Comparison of ENCODE assay signal across 19 cellular contexts in the genomic region with DNA sequence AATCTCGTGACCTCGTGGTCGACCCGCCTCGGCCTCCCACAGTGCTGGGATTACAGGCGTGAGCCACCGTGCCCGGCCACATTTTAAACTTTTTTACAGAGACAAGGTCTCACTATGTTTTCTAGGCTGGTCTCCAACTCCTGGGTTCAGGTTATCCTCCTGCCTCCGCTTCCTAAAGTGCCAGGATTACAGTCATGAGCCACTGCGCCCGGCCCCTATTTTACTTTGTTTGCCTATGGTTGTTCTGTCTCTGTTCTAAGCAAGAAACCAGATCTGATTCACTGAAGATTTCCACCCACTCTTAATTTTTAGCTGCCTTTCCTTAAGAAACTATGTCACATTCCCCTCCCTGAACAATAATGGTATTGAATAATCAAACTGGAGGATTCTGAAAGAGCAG. TPM values are rescaled to one million over a fixed set of nuclear protein-coding genes. Genes with fewer than 3 reads are reported as not detected.
A peak's percentile ranks its signal among the peaks of the same experiment; 100 is the strongest.
DNase-seq lines count a peak whose midpoint lies in the region; ATAC-seq and TF ChIP-seq lines count a peak whose summit lies in the region.
"Had no signal": no experiment of that assay in that cellular context is flagged by ENCODE, and none has a peak within 500 bp of the region (broad histone marks: within the 10 kb centered on the region; RNA-seq: fewer than 3 reads in every experiment).

No MANE protein-coding gene starts in this region.

- peaks cover 4% of the 10 kb centered on the region; the same call in 1 of the 2 replicates for H3F3A ChIP-seq in GM23338 (replicated peaks; ENCODE audit: low read depth)

- no peaks in the 10 kb centered on the region for H3K9me2 ChIP-seq in GM23338 (ENCODE audit: insufficient read depth)

- H3K9me3 Mint-ChIP-seq in activated CD4-positive, alpha-beta memory T cell treated with anti-CD3 and anti-CD28 coated beads, Interleukin-2, amount 10 ng/mL, durations not matched to agents 7 days and 5 days, result no peaks in the 10 kb centered on the region
- no peaks in the 10 kb centered on the region for H3K9me3 Mint-ChIP-seq in activated CD4-positive, alpha-beta memory T cell treated with anti-CD3 and anti-CD28 coated beads for 36 hours
- H3K9me3 Mint-ChIP-seq in GM23338 (no peaks in the 10 kb centered on the region), progenitor cell of endocrine pancreas (ENCODE audit: low read depth) (no peaks in the 10 kb centered on the region)
- no peaks in the 10 kb centered on the region for H3K9me3 Mint-ChIP-seq in stimulated activated memory B cell treated with anti-CD40 and anti-IgM and Interleukin-4, amounts not matched to agents 10 μg/mL and 1 μg/mL and 100 μg/mL, for 72 hours
- H3K9me3 Mint-ChIP-seq: CD8-positive, alpha-beta memory T cell had no signal

- CTCF ChIA-PET in activated CD4-positive, alpha-beta memory T cell treated with anti-CD3 and anti-CD28 coated beads, Interleukin-2, amount 10 ng/mL, durations not matched to agents 7 days and 5 days (lab: Charles Lee), result no interaction called here
- CTCF ChIA-PET in activated CD4-positive, alpha-beta memory T cell treated with anti-CD3 and anti-CD28 coated beads for 36 hours (lab: Charles Lee), result no interaction called here

- H3K79me2 ChIP-seq in GM23338 (replicated peaks; ENCODE audit: insufficient read depth), result peaks cover 73% of the 10 kb centered on the region

- H4K20me1 ChIP-seq in GM23338 (replicated peaks; ENCODE audit: insufficient read depth), result peaks cover 30% of the 10 kb centered on the region

- no peaks in the 10 kb centered on the region for H3K9me3 ChIP-seq in esophagus squamous epithelium
- H3K9me3 ChIP-seq: SJSA1 had no signal

- intact Hi-C loops in activated CD4-positive, alpha-beta memory T cell treated with anti-CD3 and anti-CD28 coated beads for 36 hours (cut with micrococcal nuclease), result no loop called here
- intact Hi-C loops in esophagus squamous epithelium (cut with DNase I), result no loop called here

- WGBS in esophagus squamous epithelium, 2 donors, result 91 to 95% methylated on average over 11 of the region's 11 CpGs

- H3K4me3 ChIP-seq in GM23338, result no peak overlapping the region
- H3K4me3 ChIP-seq in esophagus squamous epithelium, result no peak overlapping the region
- H3K4me3 ChIP-seq: SJSA1 had no signal

- POLR2A ChIA-PET in activated CD4-positive, alpha-beta memory T cell treated with anti-CD3 and anti-CD28 coated beads, Interleukin-2, amount 10 ng/mL, durations not matched to agents 7 days and 5 days (lab: Charles Lee), result no interaction called here
- POLR2A ChIA-PET in activated CD4-positive, alpha-beta memory T cell treated with anti-CD3 and anti-CD28 coated beads for 36 hours (lab: Charles Lee), result no interaction called here

- H2AFZ ChIP-seq in GM23338, result no peak overlapping the region

- no peaks in the 10 kb centered on the region for H3K4me1 Mint-ChIP-seq in activated CD4-positive, alpha-beta memory T cell treated with anti-CD3 and anti-CD28 coated beads, Interleukin-2, amount 10 ng/mL, durations not matched to agents 7 days and 5 days
- no peaks in the 10 kb centered on the region for H3K4me1 Mint-ChIP-seq in activated CD4-positive, alpha-beta memory T cell treated with anti-CD3 and anti-CD28 coated beads for 36 hours (ENCODE audit: low read depth)
- H3K4me1 Mint-ChIP-seq in GM23338 (peaks cover 5% of the 10 kb centered on the region; the same call in 2 of the 3 replicates), progenitor cell of endocrine pancreas (ENCODE audit: low read depth) (no peaks in the 10 kb centered on the region)
- no peaks in the 10 kb centered on the region for H3K4me1 Mint-ChIP-seq in stimulated activated memory B cell treated with anti-CD40 and anti-IgM and Interleukin-4, amounts not matched to agents 10 μg/mL and 1 μg/mL and 100 μg/mL, for 72 hours

- H3K27ac ChIP-seq in GM23338 (ENCODE audit: low read depth), result peak overlapping the region; percentile 46; the same call in 1 of the 2 replicates
- no peak overlapping the region for H3K27ac ChIP-seq in esophagus squamous epithelium
- H3K27ac ChIP-seq: C4-2B, SJSA1 had no signal

- H3K27me3 ChIP-seq in GM23338 (ENCODE audit: insufficient read depth) (no peaks in the 10 kb centered on the region), esophagus squamous epithelium (no peaks in the 10 kb centered on the region)
- H3K27me3 ChIP-seq: SJSA1 had no signal

- H3K4me3 Mint-ChIP-seq in activated CD4-positive, alpha-beta memory T cell treated with anti-CD3 and anti-CD28 coated beads, Interleukin-2, amount 10 ng/mL, durations not matched to agents 7 days and 5 days, result no peak overlapping the region
- no peak overlapping the region for H3K4me3 Mint-ChIP-seq in activated CD4-positive, alpha-beta memory T cell treated with anti-CD3 and anti-CD28 coated beads for 36 hours
- H3K4me3 Mint-ChIP-seq in GM23338 (no peak overlapping the region), progenitor cell of endocrine pancreas (ENCODE audit: low read depth) (no peak overlapping the region)
- H3K4me3 Mint-ChIP-seq in stimulated activated memory B cell treated with anti-CD40 and anti-IgM and Interleukin-4, amounts not matched to agents 10 μg/mL and 1 μg/mL and 100 μg/mL, for 72 hours, result no peak overlapping the region
- H3K4me3 Mint-ChIP-seq: CD8-positive, alpha-beta memory T cell had no signal

- H3K4me1 ChIP-seq in GM23338 (ENCODE audit: insufficient read depth) (peaks cover 4% of the 10 kb centered on the region; the same call in 1 of the 2 replicates), esophagus squamous epithelium (no peaks in the 10 kb centered on the region)
- H3K4me1 ChIP-seq: SJSA1 had no signal

- peak overlapping the region; percentile 24 for H3K27ac Mint-ChIP-seq in activated CD4-positive, alpha-beta memory T cell treated with anti-CD3 and anti-CD28 coated beads, Interleukin-2, amount 10 ng/mL, durations not matched to agents 7 days and 5 days
- no peak overlapping the region for H3K27ac Mint-ChIP-seq in activated CD4-positive, alpha-beta memory T cell treated with anti-CD3 and anti-CD28 coated beads for 36 hours
- H3K27ac Mint-ChIP-seq in GM23338 (no peak overlapping the region), progenitor cell of endocrine pancreas (peak overlapping the region; percentile 41)
- H3K27ac Mint-ChIP-seq in stimulated activated memory B cell treated with anti-CD40 and anti-IgM and Interleukin-4, amounts not matched to agents 10 μg/mL and 1 μg/mL and 100 μg/mL, for 72 hours, result no peak overlapping the region
- H3K27ac Mint-ChIP-seq: CD8-positive, alpha-beta memory T cell had no signal

- DNase-seq in activated CD4-positive, alpha-beta memory T cell treated with anti-CD3 and anti-CD28 coated beads, Interleukin-2, amount 10 ng/mL, durations not matched to agents 7 days and 5 days, result no peak
- no peak for DNase-seq in activated CD4-positive, alpha-beta memory T cell treated with anti-CD3 and anti-CD28 coated beads for 36 hours
- no peak for DNase-seq in GM23338 (ENCODE audit: low spot score)
- DNase-seq in astrocyte of the hippocampus (ENCODE audit: low read depth, low spot score), result peak; percentile 4
- no peak for DNase-seq in progenitor cell of endocrine pancreas (ENCODE audit: low spot score, unreplicated experiment)
- DNase-seq in esophagus squamous epithelium (lab: John Stamatoyannopoulos, UW), result no peak
- DNase-seq: CD8-positive, alpha-beta memory T cell; GDM1; Karpas-422; NCI-H1694; NCI-H2081; NCI-H2171; NCI-H345; NCI-H524; OCI-M1 had no signal

- no peak overlapping the region for H3K4me2 ChIP-seq in GM23338

- TF ChIP-seq POLR2A in esophagus squamous epithelium (IDR thresholded peaks at IDR 0.05), result no peak

- ATAC-seq in GM23338, result no peak
- no peak for ATAC-seq in stimulated activated memory B cell treated with anti-CD40 and anti-IgM and Interleukin-4, amounts not matched to agents 10 μg/mL and 1 μg/mL and 100 μg/mL, for 72 hours
- ATAC-seq: Right ventricle myocardium inferior had no signal

- H3K36me3 ChIP-seq in GM23338 (ENCODE audit: insufficient read depth) (peaks cover 48% of the 10 kb centered on the region), esophagus squamous epithelium (peaks cover 6 to 96% (median 8%) of the 10 kb centered on the region in 3 donors)

- no peak for TF ChIP-seq CTCF in GM23338 (conservative IDR thresholded peaks at IDR 0.05; ENCODE audit: low read depth in 2 of 2)
- no peak for TF ChIP-seq CTCF in progenitor cell of endocrine pancreas (IDR thresholded peaks at IDR 0.05; ENCODE audit: unreplicated experiment)
- TF ChIP-seq CTCF in esophagus squamous epithelium (IDR thresholded peaks at IDR 0.05), result no peak

- no peaks in the 10 kb centered on the region for H3K27me3 Mint-ChIP-seq in activated CD4-positive, alpha-beta memory T cell treated with anti-CD3 and anti-CD28 coated beads, Interleukin-2, amount 10 ng/mL, durations not matched to agents 7 days and 5 days
- no peaks in the 10 kb centered on the region for H3K27me3 Mint-ChIP-seq in activated CD4-positive, alpha-beta memory T cell treated with anti-CD3 and anti-CD28 coated beads for 36 hours
- H3K27me3 Mint-ChIP-seq in GM23338 (ENCODE audit: insufficient read depth, low read depth, poor library complexity) (peaks cover 3% of the 10 kb centered on the region), progenitor cell of endocrine pancreas (no peaks in the 10 kb centered on the region)
- no peaks in the 10 kb centered on the region for H3K27me3 Mint-ChIP-seq in stimulated activated memory B cell treated with anti-CD40 and anti-IgM and Interleukin-4, amounts not matched to agents 10 μg/mL and 1 μg/mL and 100 μg/mL, for 72 hours
- H3K27me3 Mint-ChIP-seq: CD8-positive, alpha-beta memory T cell had no signal

- peaks cover 51% of the 10 kb centered on the region for H3K36me3 Mint-ChIP-seq in activated CD4-positive, alpha-beta memory T cell treated with anti-CD3 and anti-CD28 coated beads, Interleukin-2, amount 10 ng/mL, durations not matched to agents 7 days and 5 days (ENCODE audit: low read depth)
- H3K36me3 Mint-ChIP-seq in activated CD4-positive, alpha-beta memory T cell treated with anti-CD3 and anti-CD28 coated beads for 36 hours, result peaks cover 38% of the 10 kb centered on the region
- H3K36me3 Mint-ChIP-seq in GM23338 (ENCODE audit: low read depth) (peaks cover 78% of the 10 kb centered on the region), progenitor cell of endocrine pancreas (ENCODE audit: insufficient read depth) (peaks cover 34% of the 10 kb centered on the region)
- peaks cover 46% of the 10 kb centered on the region for H3K36me3 Mint-ChIP-seq in stimulated activated memory B cell treated with anti-CD40 and anti-IgM and Interleukin-4, amounts not matched to agents 10 μg/mL and 1 μg/mL and 100 μg/mL, for 72 hours

RNA-seq across cellular contexts. Expression of gene PSEN1, which starts 38.9 kb away (rescaled TPM):
- total RNA-seq in activated CD4-positive, alpha-beta memory T cell treated with anti-CD3 and anti-CD28 coated beads, Interleukin-2, amount 10 ng/mL, durations not matched to agents 7 days and 5 days, result 10 to 100 TPM; 41.8 to 44.5 TPM
- total RNA-seq in activated CD4-positive, alpha-beta memory T cell treated with anti-CD3 and anti-CD28 coated beads for 36 hours, result 10 to 100 TPM; 30.3 to 31.6 TPM
- total RNA-seq in GM23338 (2014; rRNA removed; shearing (Covaris generic)), result 35.7 and 38.7 TPM in 2 replicates
- polyA plus RNA-seq in GM23338 (2016; fragmentation: Nextera tagmentation; extraction: Ambion mirVana), result 12.6 and 14.6 TPM in 2 replicates
- total RNA-seq in progenitor cell of endocrine pancreas (61.7 and 62.8 TPM in 2 replicates), esophagus squamous epithelium (10 to 100 TPM; 34.6 to 49.8 (median 41.5) TPM)

RNA-seq across cellular contexts. Expression of gene RBM25, which starts 39.1 kb away (rescaled TPM):
- total RNA-seq in activated CD4-positive, alpha-beta memory T cell treated with anti-CD3 and anti-CD28 coated beads, Interleukin-2, amount 10 ng/mL, durations not matched to agents 7 days and 5 days, result 10 to 100 TPM; 86.9 TPM
- total RNA-seq in activated CD4-positive, alpha-beta memory T cell treated with anti-CD3 and anti-CD28 coated beads for 36 hours, result 10 to 100 TPM; 89.6 to 97.9 TPM
- total RNA-seq in GM23338 (2014; rRNA removed; shearing (Covaris generic)), result 107 and 120 TPM in 2 replicates
- 180 and 204 TPM in 2 replicates for polyA plus RNA-seq in GM23338 (2016; fragmentation: Nextera tagmentation; extraction: Ambion mirVana)
- total RNA-seq in progenitor cell of endocrine pancreas, result 133 and 135 TPM in 2 replicates
- total RNA-seq in esophagus squamous epithelium, result 10 to 100 TPM; 22.3 to 58.2 (median 34.2) TPM

Comparison
In these comparisons a context has a peak if more than half of its experiments do, and no peak if none do; other contexts are left out.
1. H3K27ac Mint-ChIP-seq: peak in activated CD4-positive, alpha-beta memory T cell treated with anti-CD3 and anti-CD28 coated beads, Interleukin-2, amount 10 ng/mL, durations not matched to agents 7 days and 5 days (single experiment) and progenitor cell of endocrine pancreas (single experiment); none in activated CD4-positive, alpha-beta memory T cell treated with anti-CD3 and anti-CD28 coated beads for 36 hours (single experiment), GM23338 (single experiment) and stimulated activated memory B cell treated with anti-CD40 and anti-IgM and Interleukin-4, amounts not matched to agents 10 μg/mL and 1 μg/mL and 100 μg/mL, for 72 hours (single experiment).